ENCODE assay signal across 23 cellular contexts in genomic region chr5:140611020-140611521, GRCh38. TPM values are rescaled to one million over a fixed set of nuclear protein-coding genes. Genes with fewer than 3 reads are reported as not detected.
DNase-seq lines count a peak whose midpoint lies in the region; ATAC-seq, FAIRE-seq and TF ChIP-seq lines count a peak whose summit lies in the region.
"Had no signal": no experiment of that assay in that cellular context is flagged by ENCODE, and none has a peak within 500 bp of the region (broad histone marks: within the 10 kb centered on the region; RNA-seq: fewer than 3 reads in every experiment).

No MANE protein-coding gene starts in this region.

- H3K9ac ChIP-seq in K562 (ENCODE audit: insufficient read depth in 1 of 2, low read depth in 2 of 2, low read length in 2 of 2) (no peak overlapping the region), mesenchymal stem cell (ENCODE audit: low read length) (peak overlapping the region; percentile 14)

- no peak for DNase-seq in breast epithelium (ENCODE audit: low spot score in 2 of 2)
- DNase-seq in MCF 10A (ENCODE audit: unreplicated experiment), result no peak
- peak; percentile 57 to 90 (median 69) for DNase-seq in K562 (ENCODE audit: extremely low read depth in 1 of 4, low spot score in 3 of 4)
- no peak for DNase-seq in mesenchymal stem cell
- no peak for DNase-seq in suprapubic skin (ENCODE audit: low spot score in 2 of 2)
- DNase-seq: activated CD4-positive, alpha-beta memory T cell treated with anti-CD3 and anti-CD28 coated beads, Interleukin-2, amount 10 ng/mL, durations not matched to agents 7 days and 5 days; DMS79 treated with DMSO at 0.1 percent for 48 hours; kidney glomerular epithelial cell; MV-4-11; naive thymus-derived CD4-positive, alpha-beta T cell; PC-3; stimulated activated CD4-positive, alpha-beta T cell treated with anti-CD3 and anti-CD28 coated beads, Interleukin-1b, Interleukin-23, amount 100 ng/mL, for 48 hours had no signal

- no peaks in the 10 kb centered on the region for H3K79me2 ChIP-seq in K562 (ENCODE audit: control insufficient read depth, insufficient read depth, low read length)
- H3K79me2 ChIP-seq: hepatocyte had no signal

- no peak overlapping the region for H4K91ac ChIP-seq in mesenchymal stem cell (ENCODE audit: low read length)

- H3K9me3 ChIP-seq in breast epithelium (no peaks in the 10 kb centered on the region), K562 (replicated peaks; ENCODE audit: control insufficient read depth, insufficient read depth, low read depth, low read length) (peaks cover 15% of the 10 kb centered on the region), mesenchymal stem cell (ENCODE audit: control insufficient read depth, low read length) (no peaks in the 10 kb centered on the region), suprapubic skin (no peaks in the 10 kb centered on the region)
- H3K9me3 ChIP-seq: ascending aorta had no signal

- H3K14ac ChIP-seq in mesenchymal stem cell (ENCODE audit: low read length in 2 of 2), result no peak overlapping the region

- H4K8ac ChIP-seq in mesenchymal stem cell (ENCODE audit: low read length), result no peak overlapping the region

- no peak overlapping the region for H2BK120ac ChIP-seq in mesenchymal stem cell (ENCODE audit: low read depth, low read length)

- H3K4me3 Mint-ChIP-seq in MCF 10A (ENCODE audit: unreplicated experiment), result no peak overlapping the region
- H3K4me3 Mint-ChIP-seq: activated CD4-positive, alpha-beta memory T cell treated with anti-CD3 and anti-CD28 coated beads, Interleukin-2, amount 10 ng/mL, durations not matched to agents 7 days and 5 days; activated T-helper 17 cell treated with anti-CD3 and anti-CD28 coated beads, Interleukin-2, amount 50 U/mL, for 72 hours; GM23338; naive thymus-derived CD4-positive, alpha-beta T cell had no signal

- no peaks in the 10 kb centered on the region for H4K20me1 ChIP-seq in K562 (replicated peaks; ENCODE audit: control insufficient read depth, insufficient read depth, low read length)

- H2AK5ac ChIP-seq in mesenchymal stem cell (ENCODE audit: low read length, severe bottlenecking), result no peak overlapping the region

- H3K36me3 ChIP-seq in breast epithelium, result no peaks in the 10 kb centered on the region
- no peaks in the 10 kb centered on the region for H3K36me3 ChIP-seq in K562 (ENCODE audit: control insufficient read depth, insufficient read depth, low read length)
- H3K36me3 ChIP-seq in mesenchymal stem cell (ENCODE audit: control insufficient read depth in 1 of 2, insufficient read depth in 2 of 2, low read depth in 1 of 2, low read length in 2 of 2), result no peaks in the 10 kb centered on the region
- no peaks in the 10 kb centered on the region for H3K36me3 ChIP-seq in suprapubic skin
- H3K36me3 ChIP-seq: ascending aorta had no signal

- no peaks in the 10 kb centered on the region for H3K79me1 ChIP-seq in mesenchymal stem cell (replicated peaks; ENCODE audit: low read length, poor library complexity, severe bottlenecking)

- no peak overlapping the region for H3K4ac ChIP-seq in mesenchymal stem cell (ENCODE audit: low read depth in 1 of 2, low read length in 2 of 2)

- no peaks in the 10 kb centered on the region for H3K9me1 ChIP-seq in K562 (ENCODE audit: control insufficient read depth, insufficient read depth, low read length)

- TF ChIP-seq CTCF in breast epithelium (IDR thresholded peaks at IDR 0.05) (no peak), MCF 10A (IDR thresholded peaks at IDR 0.05; ENCODE audit: unreplicated experiment) (no peak), K562 (IDR thresholded peaks at IDR 0.05 in 2 of 3, conservative IDR thresholded peaks at IDR 0.05 in 1 of 3; ENCODE audit: insufficient read depth in 2 of 3, low read depth in 1 of 3, low read length in 3 of 3) (no peak), suprapubic skin (IDR thresholded peaks at IDR 0.05) (no peak)

- peak; percentile 84 for TF ChIP-seq EP300 in K562 (IDR thresholded peaks at IDR 0.05; ENCODE audit: low read length)
- TF ChIP-seq EP300 in suprapubic skin (IDR thresholded peaks at IDR 0.05), result no peak

- H3K4me2 ChIP-seq in K562 (ENCODE audit: insufficient read depth, low read length) (no peak overlapping the region; the same call in 1 of the 2 replicates), mesenchymal stem cell (ENCODE audit: low read length, poor library complexity, severe bottlenecking) (no peak overlapping the region)
- H3K4me2 ChIP-seq: GM23338, hepatocyte had no signal

- WGBS in K562 (ENCODE audit: insufficient coverage, low coverage, missing lambda C conversion rate), result 0% methylated on average over 2 of the region's 2 CpGs
- 75% methylated on average over 1 of the region's 2 CpGs for WGBS in mesenchymal stem cell
- 77% methylated on average over 2 of the region's 2 CpGs for WGBS in suprapubic skin

- no peak overlapping the region for H2AFZ ChIP-seq in K562 (ENCODE audit: low read depth, low read length)
- no peak overlapping the region for H2AFZ ChIP-seq in mesenchymal stem cell (ENCODE audit: low read depth, low read length)
- H2AFZ ChIP-seq: GM23338, hepatocyte had no signal

- H3K4me1 ChIP-seq in breast epithelium, result no peaks in the 10 kb centered on the region
- peaks cover 7 to 8% of the 10 kb centered on the region in 2 experiments; a peak in 3 of 5 replicates for H3K4me1 ChIP-seq in K562 (replicated peaks in 1 of 2; ENCODE audit: control insufficient read depth in 2 of 2, insufficient read depth in 2 of 2, low read length in 2 of 2)
- no peaks in the 10 kb centered on the region for H3K4me1 ChIP-seq in mesenchymal stem cell (ENCODE audit: control insufficient read depth, insufficient read depth, low read depth, low read length)
- peaks cover 21% of the 10 kb centered on the region for H3K4me1 ChIP-seq in suprapubic skin
- H3K4me1 ChIP-seq: ascending aorta had no signal

- no peak overlapping the region for H2BK12ac ChIP-seq in mesenchymal stem cell (ENCODE audit: low read length in 2 of 2)

- no peak overlapping the region for H2BK5ac ChIP-seq in mesenchymal stem cell (ENCODE audit: low read depth, low read length, poor library complexity, severe bottlenecking)

- H3K23ac ChIP-seq in mesenchymal stem cell (ENCODE audit: low read length in 2 of 2), result no peak overlapping the region

- peak in 1 of 2 experiments; percentile 36; a peak in 2 of 4 replicates for TF ChIP-seq RAD21 in K562 (CRISPR knock-in tag; conservative IDR thresholded peaks at IDR 0.05 in 1 of 2, IDR thresholded peaks at IDR 0.05 in 1 of 2)

- no peaks in the 10 kb centered on the region for H3K27me3 Mint-ChIP-seq in MCF 10A (ENCODE audit: insufficient read depth, unreplicated experiment)

- BruUV-seq in MCF 10A (replicated peaks; lab: Mats Ljungman, UMichigan) (no TSS peak), K562 (replicated peaks; lab: Mats Ljungman, UMichigan) (no TSS peak)

- H3K4me3 ChIP-seq in breast epithelium, result no peak overlapping the region
- no peak overlapping the region for H3K4me3 ChIP-seq in K562
- H3K4me3 ChIP-seq in mesenchymal stem cell (ENCODE audit: insufficient read depth in 1 of 2, low read depth in 1 of 2, low read length in 2 of 2), result no peak overlapping the region
- no peak overlapping the region for H3K4me3 ChIP-seq in suprapubic skin
- H3K4me3 ChIP-seq: ascending aorta, GM23338, hepatocyte, SK-N-MC had no signal

- no peak overlapping the region for H3K18ac ChIP-seq in mesenchymal stem cell (ENCODE audit: low read depth in 1 of 2, low read length in 2 of 2)

- peaks cover 5% of the 10 kb centered on the region for H3K36me3 Mint-ChIP-seq in MCF 10A (ENCODE audit: insufficient read depth, unreplicated experiment)

- TF ChIP-seq POLR2A in breast epithelium (IDR thresholded peaks at IDR 0.05) (no peak), K562 (conservative IDR thresholded peaks at IDR 0.05) (no peak), suprapubic skin (IDR thresholded peaks at IDR 0.05) (no peak)

- H2BK15ac ChIP-seq in mesenchymal stem cell (ENCODE audit: low read depth, poor library complexity, severe bottlenecking), result no peak overlapping the region

- H3K27ac Mint-ChIP-seq in MCF 10A (ENCODE audit: low read depth, unreplicated experiment), result no peak overlapping the region
- H3K27ac Mint-ChIP-seq: activated CD4-positive, alpha-beta memory T cell treated with anti-CD3 and anti-CD28 coated beads, Interleukin-2, amount 10 ng/mL, durations not matched to agents 7 days and 5 days; activated T-helper 17 cell treated with anti-CD3 and anti-CD28 coated beads, Interleukin-2, amount 50 U/mL, for 72 hours; GM23338 had no signal

- CTCF ChIA-PET in MCF 10A (lab: Yijun Ruan, JAX), result interaction anchor here (0.7 kb wide), 1 partner anchor 40 kb away, joined by 4 read pairs; no protein-coding TSS in a partner anchor
- CTCF ChIA-PET in K562 (lab: Yijun Ruan, JAX; ENCODE audit: low intra/inter-chr PET ratio), result no interaction called here

- intact Hi-C loops in breast epithelium (cut with DNase I; ENCODE audit: low total_unique reads) (no loop called here), MCF 10A (cut with micrococcal nuclease) (no loop called here), K562 (cut with micrococcal nuclease) (loop anchor here (1.0 to 2.0 kb wide), 2 partner anchors 28 to 37 kb away; partner anchors contain the start of gene TMCO6)

- POLR2A ChIA-PET in MCF 10A (lab: Yijun Ruan, JAX), result interaction anchor here (0.7 to 0.9 kb wide), 3 partner anchors 13 to 46 kb away, joined by 3 to 4 read pairs (median 3); no protein-coding TSS in a partner anchor
- POLR2A ChIA-PET in K562 (lab: Yijun Ruan, JAX), result interaction anchor here (0.8 to 1.1 kb wide), 2 partner anchors 11 to 24 kb away, joined by 3 to 4 read pairs; no protein-coding TSS in a partner anchor

- peak; percentile 91 for FAIRE-seq in K562 (lab: Jason Lieb, UNC)
- FAIRE-seq: TTC549 had no signal

- in situ Hi-C loops in K562 (cut with MboI), result no loop called here

- ATAC-seq in K562 (peak; percentile 94), HG03175 (IDR thresholded peaks at IDR 0.05; ENCODE audit: unreplicated experiment) (no peak), HG02973 (IDR thresholded peaks at IDR 0.05; ENCODE audit: unreplicated experiment) (no peak), GM21528 (IDR thresholded peaks at IDR 0.05; ENCODE audit: low FRiP score, unreplicated experiment) (no peak)
- ATAC-seq: activated T-helper 17 cell treated with anti-CD3 and anti-CD28 coated beads, Interleukin-2, amount 50 U/mL, for 72 hours; GM23338; PC-3 had no signal

- H3K9me3 Mint-ChIP-seq in MCF 10A (ENCODE audit: unreplicated experiment), result no peaks in the 10 kb centered on the region
- H3K9me3 Mint-ChIP-seq: activated T-helper 17 cell treated with anti-CD3 and anti-CD28 coated beads, Interleukin-2, amount 50 U/mL, for 72 hours; naive thymus-derived CD4-positive, alpha-beta T cell had no signal

- H3K4me1 Mint-ChIP-seq in MCF 10A (ENCODE audit: insufficient read depth, unreplicated experiment), result peaks cover 22% of the 10 kb centered on the region
- H3K4me1 Mint-ChIP-seq: GM23338 had no signal

- H3K27me3 ChIP-seq in breast epithelium, result no peaks in the 10 kb centered on the region
- no peaks in the 10 kb centered on the region for H3K27me3 ChIP-seq in K562 (ENCODE audit: control insufficient read depth in 2 of 2, insufficient read depth in 2 of 2, low read length in 2 of 2)
- H3K27me3 ChIP-seq in mesenchymal stem cell (ENCODE audit: control insufficient read depth in 1 of 2, insufficient read depth in 1 of 2, low read length in 2 of 2), result peaks cover 0 to 5% of the 10 kb centered on the region in 2 experiments
- H3K27me3 ChIP-seq in suprapubic skin, result no peaks in the 10 kb centered on the region
- H3K27me3 ChIP-seq: ascending aorta, hepatocyte had no signal

- peak overlapping the region; percentile 64 to 66 for H3K27ac ChIP-seq in breast epithelium
- H3K27ac ChIP-seq in K562 (ENCODE audit: extremely low read depth, low read depth, low read length), result peak overlapping the region; percentile 9; the same call in 1 of the 3 replicates
- no peak overlapping the region for H3K27ac ChIP-seq in mesenchymal stem cell (ENCODE audit: low read length, poor library complexity, severe bottlenecking)
- H3K27ac ChIP-seq in suprapubic skin, result peak overlapping the region; percentile 72
- H3K27ac ChIP-seq: 22Rv1, C4-2B, hepatocyte, SK-N-MC had no signal

RNA-seq across cellular contexts. Expression of gene CD14, which starts 21.9 kb away (rescaled TPM):
- total RNA-seq in breast epithelium (100 to 1,000 TPM in 1 of 3 donors, 10 to 100 TPM in 2; 46.9 to 119 (median 65.7) TPM), MCF 10A (2022) (0.79 and 2.2 TPM in 2 replicates), K562 (2014; rRNA removed) (0.09 TPM in 1 of 2 replicates, not detected in the other), K562 (2014; rRNA removed; fragmentation: Illumina TruSeq; extraction: Trizol) (0.07 TPM in 1 of 2 replicates, not detected in the other), K562 (2015; rRNA removed; fragmentation: Illumina TruSeq; extraction: Trizol) (0.14 and 0.15 TPM in 2 replicates), K562 (2021) (0.31 and 0.47 TPM in 2 replicates), suprapubic skin (10 to 100 TPM in 2 of 4 donors, 1 to 10 TPM in 2; 6.7 to 12.6 (median 9.9) TPM)
- 0.39 and 0.46 TPM in 2 replicates for total RNA-seq in K562 (2011; cell fraction: chromatin; rRNA removed; ENCODE audit: low replicate concordance)
- total RNA-seq in K562 (2011; cell fraction: nucleolus; rRNA removed), result 0.26 and 0.33 TPM in 2 replicates
- 0.51 TPM in 1 of 2 replicates, not detected in the other for total RNA-seq in K562 (2011; cell fraction: nucleoplasm; rRNA removed)
- polyA plus RNA-seq in K562 (2011; rRNA removed) (0.13 and 0.23 TPM in 2 replicates), K562 (2014; fragmentation: Illumina TruSeq; extraction: Trizol) (not detected in 2 replicates), K562 (2014; fragmentation: Nextera tagmentation; extraction: Ambion mirVana) (under 1 TPM in 1 of 2 experiments, not detected in 1; 0.15 TPM), K562 (2014; rRNA removed) (0.32 and 1.0 TPM in 2 replicates)
- polyA plus RNA-seq in K562 (2011; cell fraction: cytosol; rRNA removed), result 0.28 and 0.47 TPM in 2 replicates
- polyA plus RNA-seq in K562 (2011; cell fraction: nucleus; rRNA removed), result 0.11 and 0.67 TPM in 2 replicates
- polyA plus RNA-seq in K562 (2012), result 0.17 and 0.29 TPM in 2 replicates
- not detected in 2 replicates for polyA minus RNA-seq in K562 (2011; rRNA and poly(A)+ RNA removed)
- not detected in 2 replicates for polyA minus RNA-seq in K562 (2011; cell fraction: cytosol; rRNA and poly(A)+ RNA removed)
- 0.22 and 0.27 TPM in 2 replicates for polyA minus RNA-seq in K562 (2011; cell fraction: nucleus; rRNA and poly(A)+ RNA removed)
- polyA plus RNA-seq in mesenchymal stem cell (2013, experiment 1 of 2), result 0.06 TPM
- 0.05 TPM for polyA plus RNA-seq in mesenchymal stem cell (2013, experiment 2 of 2)
- total RNA-seq: GM23338, PC-3 had no signal
- polyA plus RNA-seq: GM23338 had no signal

RNA-seq across cellular contexts. Expression of gene TMCO6, which starts 28.2 kb away (rescaled TPM):
- 10 to 100 TPM; 23.0 to 45.4 (median 34.1) TPM for total RNA-seq in breast epithelium
- 15.7 and 17.2 TPM in 2 replicates for total RNA-seq in MCF 10A (2022)
- total RNA-seq in K562 (2011; cell fraction: chromatin; rRNA removed; ENCODE audit: low replicate concordance), result 97.2 and 222 TPM in 2 replicates
- total RNA-seq in K562 (2011; cell fraction: nucleolus; rRNA removed), result 127 and 130 TPM in 2 replicates
- 107 and 115 TPM in 2 replicates for total RNA-seq in K562 (2011; cell fraction: nucleoplasm; rRNA removed)
- 21.4 and 32.9 TPM in 2 replicates for total RNA-seq in K562 (2014; rRNA removed)
- 8.3 and 10.3 TPM in 2 replicates for total RNA-seq in K562 (2014; rRNA removed; fragmentation: Illumina TruSeq; extraction: Trizol)
- 10.6 and 11.5 TPM in 2 replicates for total RNA-seq in K562 (2015; rRNA removed; fragmentation: Illumina TruSeq; extraction: Trizol)
- total RNA-seq in K562 (2021), result 23.5 and 24.4 TPM in 2 replicates
- polyA plus RNA-seq in K562 (2011; rRNA removed), result 26.9 and 28.5 TPM in 2 replicates
- 29.2 and 30.3 TPM in 2 replicates for polyA plus RNA-seq in K562 (2011; cell fraction: cytosol; rRNA removed)
- 196 and 262 TPM in 2 replicates for polyA plus RNA-seq in K562 (2011; cell fraction: nucleus; rRNA removed)
- polyA plus RNA-seq in K562 (2012), result 18.6 and 22.1 TPM in 2 replicates
- polyA plus RNA-seq in K562 (2014; fragmentation: Illumina TruSeq; extraction: Trizol), result 16.7 and 18.0 TPM in 2 replicates
- polyA plus RNA-seq in K562 (2014; fragmentation: Nextera tagmentation; extraction: Ambion mirVana), result 1 to 10 TPM; 3.4 to 5.1 TPM
- 32.5 and 46.4 TPM in 2 replicates for polyA plus RNA-seq in K562 (2014; rRNA removed)
- polyA minus RNA-seq in K562 (2011; rRNA and poly(A)+ RNA removed), result 11.5 and 15.9 TPM in 2 replicates
- polyA minus RNA-seq in K562 (2011; cell fraction: cytosol; rRNA and poly(A)+ RNA removed), result 6.1 and 10.0 TPM in 2 replicates
- polyA minus RNA-seq in K562 (2011; cell fraction: nucleus; rRNA and poly(A)+ RNA removed), result 49.9 and 56.8 TPM in 2 replicates
- 4.4 TPM for polyA plus RNA-seq in mesenchymal stem cell (2013, experiment 1 of 2)
- 3.9 TPM for polyA plus RNA-seq in mesenchymal stem cell (2013, experiment 2 of 2)
- total RNA-seq in suprapubic skin, result 10 to 100 TPM; 22.3 to 61.6 (median 38.8) TPM

RNA-seq across cellular contexts. Expression of gene NDUFA2, which starts 36.4 kb away (rescaled TPM):
- total RNA-seq in breast epithelium (10 to 100 TPM; 60.0 to 68.2 (median 67.8) TPM), MCF 10A (2022) (63.2 and 82.2 TPM in 2 replicates), K562 (2014; rRNA removed) (136 and 209 TPM in 2 replicates), K562 (2014; rRNA removed; fragmentation: Illumina TruSeq; extraction: Trizol) (63.3 and 69.1 TPM in 2 replicates), K562 (2015; rRNA removed; fragmentation: Illumina TruSeq; extraction: Trizol) (103 and 105 TPM in 2 replicates), K562 (2021) (120 and 125 TPM in 2 replicates), suprapubic skin (10 to 100 TPM; 47.2 to 62.8 (median 57.4) TPM)
- total RNA-seq in K562 (2011; cell fraction: chromatin; rRNA removed; ENCODE audit: low replicate concordance), result 7.6 and 18.9 TPM in 2 replicates
- total RNA-seq in K562 (2011; cell fraction: nucleolus; rRNA removed), result 40.4 and 43.6 TPM in 2 replicates
- 24.4 and 32.7 TPM in 2 replicates for total RNA-seq in K562 (2011; cell fraction: nucleoplasm; rRNA removed)
- polyA plus RNA-seq in K562 (2011; rRNA removed) (184 and 187 TPM in 2 replicates), K562 (2014; fragmentation: Illumina TruSeq; extraction: Trizol) (77.4 and 113 TPM in 2 replicates), K562 (2014; fragmentation: Nextera tagmentation; extraction: Ambion mirVana) (100 to 1,000 TPM; 480 to 497 TPM), K562 (2014; rRNA removed) (209 and 284 TPM in 2 replicates)
- polyA plus RNA-seq in K562 (2011; cell fraction: cytosol; rRNA removed), result 176 and 243 TPM in 2 replicates
- polyA plus RNA-seq in K562 (2011; cell fraction: nucleus; rRNA removed), result 81.1 and 91.8 TPM in 2 replicates
- 147 and 206 TPM in 2 replicates for polyA plus RNA-seq in K562 (2012)
- polyA minus RNA-seq in K562 (2011; rRNA and poly(A)+ RNA removed), result 15.2 and 15.6 TPM in 2 replicates
- polyA minus RNA-seq in K562 (2011; cell fraction: cytosol; rRNA and poly(A)+ RNA removed), result 20.1 and 29.9 TPM in 2 replicates
- 15.6 and 21.9 TPM in 2 replicates for polyA minus RNA-seq in K562 (2011; cell fraction: nucleus; rRNA and poly(A)+ RNA removed)
- polyA plus RNA-seq in mesenchymal stem cell (2013, experiment 1 of 2), result 105 TPM
- 109 TPM for polyA plus RNA-seq in mesenchymal stem cell (2013, experiment 2 of 2)

RNA-seq across cellular contexts. Expression of gene IK, which starts 36.6 kb away (rescaled TPM):
- total RNA-seq in breast epithelium (100 to 1,000 TPM; 113 to 146 (median 138) TPM), MCF 10A (2022) (128 and 160 TPM in 2 replicates), K562 (2014; rRNA removed) (150 and 170 TPM in 2 replicates), K562 (2014; rRNA removed; fragmentation: Illumina TruSeq; extraction: Trizol) (138 and 149 TPM in 2 replicates), K562 (2015; rRNA removed; fragmentation: Illumina TruSeq; extraction: Trizol) (158 and 164 TPM in 2 replicates), K562 (2021) (81.9 and 93.0 TPM in 2 replicates), suprapubic skin (100 to 1,000 TPM in 2 of 4 donors, 10 to 100 TPM in 2; 73.2 to 149 (median 92.0) TPM)
- 95.6 and 166 TPM in 2 replicates for total RNA-seq in K562 (2011; cell fraction: chromatin; rRNA removed; ENCODE audit: low replicate concordance)
- 44.7 and 60.0 TPM in 2 replicates for total RNA-seq in K562 (2011; cell fraction: nucleolus; rRNA removed)
- 73.0 and 85.0 TPM in 2 replicates for total RNA-seq in K562 (2011; cell fraction: nucleoplasm; rRNA removed)
- polyA plus RNA-seq in K562 (2011; rRNA removed) (107 and 140 TPM in 2 replicates), K562 (2014; fragmentation: Illumina TruSeq; extraction: Trizol) (187 and 203 TPM in 2 replicates), K562 (2014; fragmentation: Nextera tagmentation; extraction: Ambion mirVana) (100 to 1,000 TPM in 1 of 2 experiments, 10 to 100 TPM in 1; 89.2 to 182 TPM), K562 (2014; rRNA removed) (137 and 176 TPM in 2 replicates)
- polyA plus RNA-seq in K562 (2011; cell fraction: cytosol; rRNA removed), result 52.3 and 71.9 TPM in 2 replicates
- 150 and 151 TPM in 2 replicates for polyA plus RNA-seq in K562 (2011; cell fraction: nucleus; rRNA removed)
- 117 and 133 TPM in 2 replicates for polyA plus RNA-seq in K562 (2012)
- 133 and 180 TPM in 2 replicates for polyA minus RNA-seq in K562 (2011; rRNA and poly(A)+ RNA removed)
- polyA minus RNA-seq in K562 (2011; cell fraction: cytosol; rRNA and poly(A)+ RNA removed), result 42.0 and 55.4 TPM in 2 replicates
- polyA minus RNA-seq in K562 (2011; cell fraction: nucleus; rRNA and poly(A)+ RNA removed), result 47.0 and 74.2 TPM in 2 replicates
- 110 TPM for polyA plus RNA-seq in mesenchymal stem cell (2013, experiment 1 of 2)
- 113 TPM for polyA plus RNA-seq in mesenchymal stem cell (2013, experiment 2 of 2)

RNA-seq across cellular contexts. Expression of gene SLC35A4, which starts 46.4 kb away (rescaled TPM):
- total RNA-seq in breast epithelium (10 to 100 TPM; 20.3 to 30.4 (median 27.0) TPM), MCF 10A (2022) (84.0 and 119 TPM in 2 replicates), K562 (2014; rRNA removed) (21.8 and 37.3 TPM in 2 replicates), K562 (2014; rRNA removed; fragmentation: Illumina TruSeq; extraction: Trizol) (23.8 and 26.1 TPM in 2 replicates), K562 (2015; rRNA removed; fragmentation: Illumina TruSeq; extraction: Trizol) (23.9 and 24.8 TPM in 2 replicates), K562 (2021) (115 and 125 TPM in 2 replicates), suprapubic skin (10 to 100 TPM; 30.7 to 85.0 (median 63.1) TPM)
- 37.3 and 95.2 TPM in 2 replicates for total RNA-seq in K562 (2011; cell fraction: chromatin; rRNA removed; ENCODE audit: low replicate concordance)
- total RNA-seq in K562 (2011; cell fraction: nucleolus; rRNA removed), result 37.6 and 42.7 TPM in 2 replicates
- 57.9 and 59.2 TPM in 2 replicates for total RNA-seq in K562 (2011; cell fraction: nucleoplasm; rRNA removed)
- polyA plus RNA-seq in K562 (2011; rRNA removed) (110 and 134 TPM in 2 replicates), K562 (2014; fragmentation: Illumina TruSeq; extraction: Trizol) (141 and 171 TPM in 2 replicates), K562 (2014; fragmentation: Nextera tagmentation; extraction: Ambion mirVana) (10 to 100 TPM; 30.0 to 42.5 TPM), K562 (2014; rRNA removed) (62.2 and 69.6 TPM in 2 replicates)
- 159 and 169 TPM in 2 replicates for polyA plus RNA-seq in K562 (2011; cell fraction: cytosol; rRNA removed)
- 65.9 and 94.9 TPM in 2 replicates for polyA plus RNA-seq in K562 (2011; cell fraction: nucleus; rRNA removed)
- polyA plus RNA-seq in K562 (2012), result 118 and 226 TPM in 2 replicates
- 78.8 and 99.8 TPM in 2 replicates for polyA minus RNA-seq in K562 (2011; rRNA and poly(A)+ RNA removed)
- polyA minus RNA-seq in K562 (2011; cell fraction: cytosol; rRNA and poly(A)+ RNA removed), result 34.6 and 53.7 TPM in 2 replicates
- polyA minus RNA-seq in K562 (2011; cell fraction: nucleus; rRNA and poly(A)+ RNA removed), result 18.6 and 24.8 TPM in 2 replicates
- polyA plus RNA-seq in mesenchymal stem cell (2013, experiment 1 of 2), result 70.3 TPM
- 71.3 TPM for polyA plus RNA-seq in mesenchymal stem cell (2013, experiment 2 of 2)

Comparison
In these comparisons a context has a peak if more than half of its experiments do, and no peak if none do; other contexts are left out.
1. DNase-seq: peak in K562 (4 of 4); none in breast epithelium (0 of 2), MCF 10A (single experiment), mesenchymal stem cell (single experiment) and suprapubic skin (0 of 2).